Comparison of ENCODE assay signal across 8 cellular contexts in genomic region chr11:73876424-73877300, GRCh38. TPM values are rescaled to one million over a fixed set of nuclear protein-coding genes. Genes with fewer than 3 reads are reported as not detected.
A peak's percentile ranks its signal among the peaks of the same experiment; 100 is the strongest.
DNase-seq lines count a peak whose midpoint lies in the region; ATAC-seq and TF ChIP-seq lines count a peak whose summit lies in the region.

Gene COA4 (minus strand): TSS chr11:73876846. CDS start chr11:73873378, 3,468 bp downstream.
Gene PAAF1 (plus strand): TSS chr11:73876999. CDS start chr11:73877022, 23 bp downstream.

- peaks cover 55% of the 10 kb centered on the region for H3K79me2 ChIP-seq in osteoblast (ENCODE audit: insufficient read depth, low read length)

- peak; percentile 97 for ATAC-seq in HG02623 (IDR thresholded peaks at IDR 0.05; ENCODE audit: unreplicated experiment)
- ATAC-seq in thoracic aorta (ENCODE audit: insufficient number of reproducible peaks, low FRiP score, low read depth) = peak; percentile 97

- CTCF ChIA-PET in GM10248 (lab: Yijun Ruan, JAX) = no interaction called here

- DNase-seq in GM10248 (ENCODE audit: extremely low spot score) = peak; percentile 98
- peak; percentile 99 for DNase-seq in NCI-H1105 (lab: John Stamatoyannopoulos, UW)
- peak; percentile 97 for DNase-seq in SKM-1 treated with dmso at 0.1 percent for 144 hours (lab: John Stamatoyannopoulos, UW; ENCODE audit: unreplicated experiment)
- peak; percentile 96 for DNase-seq in glomerular visceral epithelial cell (ENCODE audit: extremely low spot score)
- peak; percentile 97 for DNase-seq in osteoblast (ENCODE audit: insufficient read length, low spot score, missing footprints)
- DNase-seq in thoracic aorta (ENCODE audit: low spot score) = peak; percentile 83

- peaks cover 6% of the 10 kb centered on the region for H4K20me1 ChIP-seq in osteoblast (ENCODE audit: insufficient read depth, low read length)

- TF ChIP-seq CTCF in GM10248 (IDR thresholded peaks at IDR 0.05; ENCODE audit: control extremely low read depth, extremely low read depth, low read depth, missing control alignments) (no peak), osteoblast (IDR thresholded peaks at IDR 0.05; ENCODE audit: extremely low read depth, low read depth, low read length) (no peak), thoracic aorta (IDR thresholded peaks at IDR 0.05) (no peak)

- peak within 1 kb of the TSS; percentile 76 for H3K27ac ChIP-seq in osteoblast (ENCODE audit: low read depth, low read length)
- H3K27ac ChIP-seq in thoracic aorta = peak within 1 kb of the TSS; percentile 60 to 77

- no peaks in the 10 kb centered on the region for H3K27me3 Mint-ChIP-seq in activated naive CD8-positive, alpha-beta T cell

- H3K4me1 ChIP-seq in osteoblast (ENCODE audit: insufficient read depth, low read length) (peaks cover 18% of the 10 kb centered on the region), thoracic aorta (ENCODE audit: control insufficient read depth in 1 of 2, low read depth in 2 of 2) (peaks cover 14 to 21% of the 10 kb centered on the region in 2 donors)

- H3K27me3 ChIP-seq in osteoblast (ENCODE audit: insufficient read depth, low read length) = no peaks in the 10 kb centered on the region
- H3K27me3 ChIP-seq in thoracic aorta (replicated peaks; ENCODE audit: insufficient read depth) = no peaks in the 10 kb centered on the region

- H2AFZ ChIP-seq in osteoblast (ENCODE audit: low read length) = peak within 1 kb of the TSS; percentile 89

- no peaks in the 10 kb centered on the region for H3K9me3 ChIP-seq in osteoblast (ENCODE audit: low read depth, low read length)
- H3K9me3 ChIP-seq in thoracic aorta = no peaks in the 10 kb centered on the region

- peaks cover 45% of the 10 kb centered on the region for H3K4me1 Mint-ChIP-seq in activated naive CD8-positive, alpha-beta T cell (ENCODE audit: low read depth)

- peak within 1 kb of the TSS; percentile 98 for H3K4me2 ChIP-seq in osteoblast (ENCODE audit: insufficient read depth, low read length)

- peak within 1 kb of the TSS; percentile 100 for H3K27ac Mint-ChIP-seq in activated naive CD8-positive, alpha-beta T cell

- POLR2A ChIA-PET in GM10248 (lab: Yijun Ruan, JAX) = no interaction called here

- peaks cover 10% of the 10 kb centered on the region for H3K36me3 Mint-ChIP-seq in activated naive CD8-positive, alpha-beta T cell

- H3K36me3 ChIP-seq in osteoblast (ENCODE audit: insufficient read depth, low read length) = peaks cover 29% of the 10 kb centered on the region
- H3K36me3 ChIP-seq in thoracic aorta = peaks cover 13% of the 10 kb centered on the region

- peak within 1 kb of the TSS; percentile 100 for H3K4me3 Mint-ChIP-seq in activated naive CD8-positive, alpha-beta T cell

- no peaks in the 10 kb centered on the region for H3K9me3 Mint-ChIP-seq in activated naive CD8-positive, alpha-beta T cell (ENCODE audit: low read depth)

- H3K4me3 ChIP-seq in osteoblast (ENCODE audit: insufficient read depth, low read length) (peak within 1 kb of the TSS; percentile 94), thoracic aorta (peak within 1 kb of the TSS; percentile 75)

RNA-seq across cellular contexts. Expression of gene COA4, which starts in this region (rescaled TPM):
- 42.7 and 45.2 TPM in 2 replicates for total RNA-seq in osteoblast
- total RNA-seq in thoracic aorta = 10 to 100 TPM; 40.8 to 64.9 TPM

RNA-seq across cellular contexts. Expression of gene PAAF1, which starts in this region (rescaled TPM):
- total RNA-seq in osteoblast (5.4 and 9.1 TPM in 2 replicates), thoracic aorta (1 to 10 TPM; 8.7 to 8.8 TPM)

Comparison
In these comparisons a context has a peak if more than half of its experiments do, and no peak if none do; other contexts are left out.
1. Peak in every context shown above with its lines: DNase-seq, ATAC-seq, H3K4me3 ChIP-seq and H3K27ac ChIP-seq.